In genomic region chr11:765025-765801, GRCh38 we compare ENCODE assay signal across 1 cellular context.
A peak's percentile ranks its signal among the peaks of the same experiment; 100 is the strongest.
TF ChIP-seq lines count a peak whose summit lies in the region.

No MANE protein-coding gene starts in this region.

TF ChIP-seq in K562, 482 proteins besides CTCF, POLR2A, EP300 and RAD21 (continued from another document):
- no peak for TF ChIP-seq MGA (IDR thresholded peaks at IDR 0.05)
- TF ChIP-seq, protein P1, sequence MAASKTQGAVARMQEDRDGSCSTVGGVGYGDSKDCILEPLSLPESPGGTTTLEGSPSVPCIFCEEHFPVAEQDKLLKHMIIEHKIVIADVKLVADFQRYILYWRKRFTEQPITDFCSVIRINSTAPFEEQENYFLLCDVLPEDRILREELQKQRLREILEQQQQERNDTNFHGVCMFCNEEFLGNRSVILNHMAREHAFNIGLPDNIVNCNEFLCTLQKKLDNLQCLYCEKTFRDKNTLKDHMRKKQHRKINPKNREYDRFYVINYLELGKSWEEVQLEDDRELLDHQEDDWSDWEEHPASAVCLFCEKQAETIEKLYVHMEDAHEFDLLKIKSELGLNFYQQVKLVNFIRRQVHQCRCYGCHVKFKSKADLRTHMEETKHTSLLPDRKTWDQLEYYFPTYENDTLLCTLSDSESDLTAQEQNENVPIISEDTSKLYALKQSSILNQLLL (CRISPR knock-in tag; IDR thresholded peaks at IDR 0.05; ENCODE audit: borderline replicate concordance) = no peak
- TF ChIP-seq HMGN3 (IDR thresholded peaks at IDR 0.05; ENCODE audit: borderline replicate concordance, extremely low read depth, insufficient read length, low read depth, low read length) = no peak
- TF ChIP-seq RBFOX2 (IDR thresholded peaks at IDR 0.05; ENCODE audit: low read depth, low read length) = peak; percentile 29
- peak; percentile 24; the same call in 1 of the 2 replicates for TF ChIP-seq POLR2H (tag; IDR thresholded peaks at IDR 0.05; ENCODE audit: low read depth)
- TF ChIP-seq DLX4 (CRISPR knock-in tag; IDR thresholded peaks at IDR 0.05) = 0 out of 2 replicates have a peak, but pooled peaks have one; percentile 66
- no peak for TF ChIP-seq SMARCA4 (IDR thresholded peaks at IDR 0.05)
- no peak for TF ChIP-seq ZNF316 (IDR thresholded peaks at IDR 0.05)
- no peak for TF ChIP-seq NR3C1 (CRISPR knock-in tag; IDR thresholded peaks at IDR 0.05)
- no peak for TF ChIP-seq TRIM24 (IDR thresholded peaks at IDR 0.05)
- no peak for TF ChIP-seq SRSF9 (IDR thresholded peaks at IDR 0.05; ENCODE audit: borderline replicate concordance, low read depth, low read length)
- TF ChIP-seq, protein P2, sequence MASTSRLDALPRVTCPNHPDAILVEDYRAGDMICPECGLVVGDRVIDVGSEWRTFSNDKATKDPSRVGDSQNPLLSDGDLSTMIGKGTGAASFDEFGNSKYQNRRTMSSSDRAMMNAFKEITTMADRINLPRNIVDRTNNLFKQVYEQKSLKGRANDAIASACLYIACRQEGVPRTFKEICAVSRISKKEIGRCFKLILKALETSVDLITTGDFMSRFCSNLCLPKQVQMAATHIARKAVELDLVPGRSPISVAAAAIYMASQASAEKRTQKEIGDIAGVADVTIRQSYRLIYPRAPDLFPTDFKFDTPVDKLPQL (IDR thresholded peaks at IDR 0.05; ENCODE audit: extremely low read depth, insufficient read length) = no peak
- TF ChIP-seq PHF21A (IDR thresholded peaks at IDR 0.05; ENCODE audit: borderline replicate concordance, low read depth) = no peak
- TF ChIP-seq NR2F6 (CRISPR knock-in tag; IDR thresholded peaks at IDR 0.05) = no peak
- TF ChIP-seq JUND (IDR thresholded peaks at IDR 0.05; ENCODE audit: borderline replicate concordance, low read depth, low read length) = no peak
- no peak for TF ChIP-seq JUND (tag; IDR thresholded peaks at IDR 0.05; ENCODE audit: borderline replicate concordance, low read depth, low read length)
- no peak for TF ChIP-seq NCOA1 (IDR thresholded peaks at IDR 0.05; ENCODE audit: low read depth)
- no peak for TF ChIP-seq RNF2 (IDR thresholded peaks at IDR 0.05)
- no peak for TF ChIP-seq BRF2 (IDR thresholded peaks at IDR 0.05; ENCODE audit: borderline replicate concordance, insufficient read depth, insufficient read length)
- TF ChIP-seq ZNF124 (CRISPR knock-in tag; IDR thresholded peaks at IDR 0.05) = no peak
- TF ChIP-seq KLF10 (CRISPR knock-in tag; IDR thresholded peaks at IDR 0.05) = 0 out of 2 replicates have a peak, but pooled peaks have one; percentile 60
- TF ChIP-seq, protein P3, sequence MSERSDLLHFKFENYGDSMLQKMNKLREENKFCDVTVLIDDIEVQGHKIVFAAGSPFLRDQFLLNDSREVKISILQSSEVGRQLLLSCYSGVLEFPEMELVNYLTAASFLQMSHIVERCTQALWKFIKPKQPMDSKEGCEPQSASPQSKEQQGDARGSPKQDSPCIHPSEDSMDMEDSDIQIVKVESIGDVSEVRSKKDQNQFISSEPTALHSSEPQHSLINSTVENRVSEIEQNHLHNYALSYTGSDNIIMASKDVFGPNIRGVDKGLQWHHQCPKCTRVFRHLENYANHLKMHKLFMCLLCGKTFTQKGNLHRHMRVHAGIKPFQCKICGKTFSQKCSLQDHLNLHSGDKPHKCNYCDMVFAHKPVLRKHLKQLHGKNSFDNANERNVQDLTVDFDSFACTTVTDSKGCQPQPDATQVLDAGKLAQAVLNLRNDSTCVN (CRISPR knock-in tag; IDR thresholded peaks at IDR 0.05) = peak; percentile 57
- TF ChIP-seq NFATC3 (IDR thresholded peaks at IDR 0.05) = no peak
- TF ChIP-seq, protein P4, sequence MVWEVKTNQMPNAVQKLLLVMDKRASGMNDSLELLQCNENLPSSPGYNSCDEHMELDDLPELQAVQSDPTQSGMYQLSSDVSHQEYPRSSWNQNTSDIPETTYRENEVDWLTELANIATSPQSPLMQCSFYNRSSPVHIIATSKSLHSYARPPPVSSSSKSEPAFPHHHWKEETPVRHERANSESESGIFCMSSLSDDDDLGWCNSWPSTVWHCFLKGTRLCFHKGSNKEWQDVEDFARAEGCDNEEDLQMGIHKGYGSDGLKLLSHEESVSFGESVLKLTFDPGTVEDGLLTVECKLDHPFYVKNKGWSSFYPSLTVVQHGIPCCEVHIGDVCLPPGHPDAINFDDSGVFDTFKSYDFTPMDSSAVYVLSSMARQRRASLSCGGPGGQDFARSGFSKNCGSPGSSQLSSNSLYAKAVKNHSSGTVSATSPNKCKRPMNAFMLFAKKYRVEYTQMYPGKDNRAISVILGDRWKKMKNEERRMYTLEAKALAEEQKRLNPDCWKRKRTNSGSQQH (CRISPR knock-in tag; IDR thresholded peaks at IDR 0.05) = peak; percentile 32; the same call in 1 of the 2 replicates
- TF ChIP-seq E2F6 (IDR thresholded peaks at IDR 0.05; ENCODE audit: borderline replicate concordance in 1 of 2, extremely low read depth in 1 of 2, insufficient read depth in 1 of 2, insufficient read length in 1 of 2, low read depth in 1 of 2, low read length in 1 of 2, poor library complexity in 1 of 2, severe bottlenecking in 1 of 2) = no peak
- no peak for TF ChIP-seq ZNF57 (CRISPR knock-in tag; IDR thresholded peaks at IDR 0.05)
